ENCODE assay signal across 26 cellular contexts in the genomic region with DNA sequence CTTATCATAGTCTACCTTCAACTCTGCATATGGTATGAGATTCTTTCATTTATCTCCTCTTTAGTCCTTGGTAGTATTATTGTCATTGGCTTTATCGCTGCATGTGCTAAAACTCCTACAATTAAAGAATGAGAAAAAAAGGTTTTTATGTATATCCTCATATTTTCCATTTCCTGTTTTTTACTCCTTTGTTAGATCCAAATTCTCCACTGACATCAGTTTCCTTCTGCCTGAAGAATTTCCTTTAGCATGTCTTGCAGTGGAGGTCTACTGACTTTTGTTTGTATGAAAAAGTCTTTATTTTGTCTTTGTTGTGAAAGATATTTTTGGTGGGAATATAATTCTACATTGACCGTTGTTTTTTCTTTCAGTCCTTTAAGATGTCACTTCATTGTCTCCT.
"Had no signal": no experiment of that assay in that cellular context is flagged by ENCODE, and none has a peak within 500 bp of the region (broad histone marks: within the 10 kb centered on the region; RNA-seq: fewer than 3 reads in every experiment).

No MANE protein-coding gene starts in this region.

- H3K27me3 ChIP-seq: stomach, suprapubic skin, testis, thyroid gland, tibial artery, tibial nerve, transverse colon, upper lobe of left lung, upper lobe of right lung, uterus, vagina had no signal

- DNase-seq: stimulated activated CD4-positive, alpha-beta T cell treated with anti-CD3 and anti-CD28 coated beads, Interleukin-2, amount 100 ng/mL, for 48 hours; stimulated activated CD4-positive, alpha-beta T cell treated with anti-CD3 and anti-CD28 coated beads, Interleukin-4, amount 100 ng/mL, for 1 hour; stimulated activated CD4-positive, alpha-beta T cell treated with anti-CD3 and anti-CD28 coated beads, Interleukin-4, amount 100 ng/mL, for 24 hours; stimulated activated CD4-positive, alpha-beta T cell treated with anti-CD3 and anti-CD28 coated beads, Interleukin-4, amount 100 ng/mL, for 4 hours; stimulated activated CD8-positive, alpha-beta memory T cell treated with anti-CD3 and anti-CD28 coated beads, Interleukin-4, amount 100 ng/mL, for 48 hours; stimulated activated naive B cell treated with anti-CD40 and anti-IgM and Interleukin-4, amounts not matched to agents 10 μg/mL and 1 μg/mL and 100 μg/mL, for 72 hours; stimulated activated naive CD4-positive, alpha-beta T cell; stimulated activated naive CD4-positive, alpha-beta T cell treated with Interleukin-2 at 50 U/mL for 16 hours; stimulated activated naive CD8-positive, alpha-beta T cell treated with anti-CD3 and anti-CD28 coated beads, Interleukin-15, amount 100 ng/mL, for 72 hours; stimulated activated naive CD8-positive, alpha-beta T cell treated with anti-CD3 and anti-CD28 coated beads, Interleukin-15, Interleukin-2, amounts not matched to agents 100 U/mL and 50 U/mL, for 24 hours; stomach; testis; thyroid gland; tibial artery; transverse colon; trophoblast cell; upper lobe of left lung; upper lobe of right lung; uterus had no signal

- H3K9me3 ChIP-seq: stomach, suprapubic skin, testis, thoracic aorta, thyroid gland, tibial artery, tibial nerve, transverse colon, upper lobe of left lung, upper lobe of right lung, uterus, vagina had no signal

- H3K27ac ChIP-seq: stomach, suprapubic skin, testis, thoracic aorta, thyroid gland, tibial artery, tibial nerve, transverse colon, upper lobe of left lung, upper lobe of right lung, uterus, vagina had no signal

- FAIRE-seq: urothelium cell line had no signal

- ATAC-seq: stimulated activated effector memory CD8-positive, alpha-beta T cell treated with anti-CD3 and anti-CD28 coated beads, Interleukin-12 subunit alpha, Interleukin-12 subunit beta, amount 100 ng/mL, for 72 hours; stimulated activated memory B cell treated with anti-CD40 and anti-IgM and Interleukin-4, amounts not matched to agents 10 μg/mL and 1 μg/mL and 100 μg/mL, for 72 hours; stimulated activated naive B cell treated with anti-CD40 and anti-IgM and Interleukin-4, amounts not matched to agents 10 μg/mL and 1 μg/mL and 100 μg/mL, for 72 hours; stimulated activated naive CD8-positive, alpha-beta T cell treated with anti-CD3 and anti-CD28 coated beads, Interleukin-15, amount 100 ng/mL, for 72 hours; stimulated activated naive CD8-positive, alpha-beta T cell treated with anti-CD3 and anti-CD28 coated beads, Interleukin-15, Interleukin-2, amounts not matched to agents 100 U/mL and 50 U/mL, for 24 hours; upper lobe of right lung had no signal

- H3K4me1 ChIP-seq: stomach, suprapubic skin, testis, thyroid gland, tibial artery, tibial nerve, transverse colon, upper lobe of left lung, upper lobe of right lung, uterus, vagina had no signal

- H3K36me3 ChIP-seq: stomach, suprapubic skin, thoracic aorta, thyroid gland, tibial artery, tibial nerve, transverse colon, upper lobe of left lung, upper lobe of right lung, uterus, vagina had no signal

- H3K4me3 ChIP-seq: stomach, suprapubic skin, testis, thoracic aorta, thyroid gland, tibial artery, tibial nerve, transverse colon, upper lobe of left lung, upper lobe of right lung, uterus, vagina had no signal
